Comparison of ENCODE assay signal across 8 cellular contexts in the genomic region with DNA sequence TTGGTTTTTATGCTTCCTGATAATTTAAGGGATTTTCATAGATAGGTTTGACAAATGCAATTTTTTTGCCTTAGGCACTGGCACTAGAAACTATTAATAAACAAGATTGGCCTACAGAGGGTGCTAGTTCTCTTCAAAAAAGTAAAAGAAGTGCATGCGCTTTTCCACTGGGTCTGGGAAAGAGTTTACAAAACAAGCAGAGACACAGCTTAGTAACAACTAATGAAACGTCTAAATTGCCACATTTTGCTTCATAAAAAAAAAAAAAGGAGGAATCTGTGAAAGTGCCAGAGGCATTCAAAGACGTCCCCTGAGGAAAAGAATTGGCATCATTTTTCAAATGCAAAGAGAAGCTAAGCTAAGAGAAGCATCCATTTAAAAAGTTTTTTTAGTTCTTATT. TPM values are rescaled to one million over a fixed set of nuclear protein-coding genes. Genes with fewer than 3 reads are reported as not detected.
A peak's percentile ranks its signal among the peaks of the same experiment; 100 is the strongest.
DNase-seq lines count a peak whose midpoint lies in the region; ATAC-seq and TF ChIP-seq lines count a peak whose summit lies in the region.

No MANE protein-coding gene starts in this region.

- peak overlapping the region; percentile 42 for H3K4me3 Mint-ChIP-seq in dendritic cell treated with granulocyte-macrophage colony-stimulating factor and Interleukin-4, amounts not matched to agents 40 ng/mL and 50 ng/mL, for 4 days

- H3K27ac Mint-ChIP-seq in dendritic cell treated with granulocyte-macrophage colony-stimulating factor and Interleukin-4, amounts not matched to agents 40 ng/mL and 50 ng/mL, for 4 days = peak overlapping the region; percentile 92

- H3K4me3 ChIP-seq in Peyer's patch (no peak overlapping the region), lung (no peak overlapping the region), transverse colon (no peak overlapping the region)

- H3K27ac ChIP-seq in Peyer's patch = peak overlapping the region; percentile 7 to 75 (median 49)
- H3K27ac ChIP-seq in lung (ENCODE audit: low read depth in 1 of 2, low read length in 1 of 2) = peak overlapping the region; percentile 28 to 80
- peak overlapping the region; percentile 43 to 68 (median 48) for H3K27ac ChIP-seq in transverse colon

- H3K27me3 Mint-ChIP-seq in dendritic cell treated with granulocyte-macrophage colony-stimulating factor and Interleukin-4, amounts not matched to agents 40 ng/mL and 50 ng/mL, for 4 days = no peaks in the 10 kb centered on the region

- H3K27me3 ChIP-seq in Peyer's patch = no peaks in the 10 kb centered on the region
- no peaks in the 10 kb centered on the region for H3K27me3 ChIP-seq in lung (ENCODE audit: control insufficient read depth, insufficient read depth)
- H3K27me3 ChIP-seq in transverse colon = no peaks in the 10 kb centered on the region

- TF ChIP-seq CTCF in Peyer's patch (IDR thresholded peaks at IDR 0.05) (peak; percentile 25 to 86 (median 78)), lung (IDR thresholded peaks at IDR 0.05; ENCODE audit: control extremely low read depth, extremely low read depth) (peak; percentile 48), transverse colon (IDR thresholded peaks at IDR 0.05) (peak; percentile 54 to 79 (median 64))

- H3K9me3 Mint-ChIP-seq in dendritic cell treated with granulocyte-macrophage colony-stimulating factor and Interleukin-4, amounts not matched to agents 40 ng/mL and 50 ng/mL, for 4 days = no peaks in the 10 kb centered on the region

- in situ Hi-C loops in transverse colon (cut with MboI; ENCODE audit: low pct_ligation_motif_present in 1 of 4, low pct_unique_long_range_greater_than_20kb in 1 of 4, low sequenced_read_pairs in 3 of 4) = loop anchor here (10.0 to 25.0 kb wide), 5 partner anchors 397 to 1125 kb away; no protein-coding TSS in a partner anchor

- H3K36me3 ChIP-seq in Peyer's patch (no peaks in the 10 kb centered on the region), lung (ENCODE audit: control insufficient read depth in 2 of 2, insufficient read depth in 2 of 2, low read length in 2 of 2) (no peaks in the 10 kb centered on the region), transverse colon (no peaks in the 10 kb centered on the region)

- intact Hi-C loops in dendritic cell treated with granulocyte-macrophage colony-stimulating factor and Interleukin-4, amounts not matched to agents 40 ng/mL and 50 ng/mL, for 4 days (cut with micrococcal nuclease) = loop anchor here (2.0 to 5.0 kb wide), 5 partner anchors 110 to 1115 kb away; a partner anchor contains a TSS
- intact Hi-C loops in transverse colon (cut with DNase I; ENCODE audit: low total_unique reads) = loop anchor here (5.0 kb wide), 1 partner anchor 430 kb away; no protein-coding TSS in a partner anchor

- H3K36me3 Mint-ChIP-seq in dendritic cell treated with granulocyte-macrophage colony-stimulating factor and Interleukin-4, amounts not matched to agents 40 ng/mL and 50 ng/mL, for 4 days (ENCODE audit: low read depth) = no peaks in the 10 kb centered on the region

- H3K4me1 Mint-ChIP-seq in dendritic cell treated with granulocyte-macrophage colony-stimulating factor and Interleukin-4, amounts not matched to agents 40 ng/mL and 50 ng/mL, for 4 days (ENCODE audit: low read depth) = peaks cover 8% of the 10 kb centered on the region

- peaks cover 0 to 7% (median 2%) of the 10 kb centered on the region in 4 donors for H3K4me1 ChIP-seq in Peyer's patch
- H3K4me1 ChIP-seq in lung (ENCODE audit: control insufficient read depth in 2 of 2, insufficient read depth in 2 of 2, low read length in 2 of 2) = peaks cover 4 to 7% of the 10 kb centered on the region in 2 donors
- H3K4me1 ChIP-seq in transverse colon = peaks cover 8 to 19% (median 15%) of the 10 kb centered on the region in 4 donors

- TF ChIP-seq EP300 in transverse colon (IDR thresholded peaks at IDR 0.05; ENCODE audit: low read depth) = no peak

- TF ChIP-seq POLR2A in Peyer's patch (IDR thresholded peaks at IDR 0.05) = no peak
- TF ChIP-seq POLR2A in transverse colon (IDR thresholded peaks at IDR 0.05) = no peak

- peak; percentile 28 for ATAC-seq in GM18867 (IDR thresholded peaks at IDR 0.05; ENCODE audit: unreplicated experiment)
- ATAC-seq in lung (ENCODE audit: insufficient read depth, low FRiP score) = peak; percentile 70
- ATAC-seq in HG03565 (IDR thresholded peaks at IDR 0.05; ENCODE audit: unreplicated experiment) = no peak

- DNase-seq in CD1c-positive myeloid dendritic cell (ENCODE audit: extremely low spot score) (peak; percentile 78), M059J (ENCODE audit: low read depth) (peak; percentile 72), Peyer's patch (no peak), lung (ENCODE audit: low spot score) (no peak), transverse colon (no peak)

- 4 to 6% methylated on average over 3 of the region's 3 CpGs for WGBS in lung, 2 donors
- WGBS in transverse colon (ENCODE audit: low coverage in 1 of 2), 2 donors = 3 to 5% methylated on average over 3 of the region's 3 CpGs

- no peaks in the 10 kb centered on the region for H3K9me3 ChIP-seq in Peyer's patch
- H3K9me3 ChIP-seq in lung (ENCODE audit: control insufficient read depth in 2 of 2, insufficient read depth in 1 of 2, low read length in 1 of 2) = no peaks in the 10 kb centered on the region
- no peaks in the 10 kb centered on the region for H3K9me3 ChIP-seq in transverse colon

RNA-seq across cellular contexts. Expression of a gene that starts 58.3 kb away (rescaled TPM):
- 8.0 and 13.3 TPM in 2 replicates for total RNA-seq in M059J (2014; rRNA removed; shearing (Covaris generic))
- total RNA-seq in Peyer's patch (10 to 100 TPM; 13.2 to 78.4 (median 25.3) TPM), lung (10 to 100 TPM; 27.9 to 37.0 TPM), transverse colon (10 to 100 TPM; 11.6 to 25.4 (median 21.7) TPM)
- 1 to 10 TPM; 3.7 TPM for polyA plus RNA-seq in lung

Comparison
In these comparisons a context has a peak if more than half of its experiments do, and no peak if none do; other contexts are left out.
1. DNase-seq: peak in CD1c-positive myeloid dendritic cell (single experiment) and M059J (single experiment); none in Peyer's patch (0 of 3), lung (single experiment) and transverse colon (single experiment).
2. Peak in every context shown above with its lines, with median percentiles within 50 percentile points of each other: H3K27ac ChIP-seq and CTCF ChIP-seq.